ENCODE assay signal across 8 cellular contexts in the genomic region with DNA sequence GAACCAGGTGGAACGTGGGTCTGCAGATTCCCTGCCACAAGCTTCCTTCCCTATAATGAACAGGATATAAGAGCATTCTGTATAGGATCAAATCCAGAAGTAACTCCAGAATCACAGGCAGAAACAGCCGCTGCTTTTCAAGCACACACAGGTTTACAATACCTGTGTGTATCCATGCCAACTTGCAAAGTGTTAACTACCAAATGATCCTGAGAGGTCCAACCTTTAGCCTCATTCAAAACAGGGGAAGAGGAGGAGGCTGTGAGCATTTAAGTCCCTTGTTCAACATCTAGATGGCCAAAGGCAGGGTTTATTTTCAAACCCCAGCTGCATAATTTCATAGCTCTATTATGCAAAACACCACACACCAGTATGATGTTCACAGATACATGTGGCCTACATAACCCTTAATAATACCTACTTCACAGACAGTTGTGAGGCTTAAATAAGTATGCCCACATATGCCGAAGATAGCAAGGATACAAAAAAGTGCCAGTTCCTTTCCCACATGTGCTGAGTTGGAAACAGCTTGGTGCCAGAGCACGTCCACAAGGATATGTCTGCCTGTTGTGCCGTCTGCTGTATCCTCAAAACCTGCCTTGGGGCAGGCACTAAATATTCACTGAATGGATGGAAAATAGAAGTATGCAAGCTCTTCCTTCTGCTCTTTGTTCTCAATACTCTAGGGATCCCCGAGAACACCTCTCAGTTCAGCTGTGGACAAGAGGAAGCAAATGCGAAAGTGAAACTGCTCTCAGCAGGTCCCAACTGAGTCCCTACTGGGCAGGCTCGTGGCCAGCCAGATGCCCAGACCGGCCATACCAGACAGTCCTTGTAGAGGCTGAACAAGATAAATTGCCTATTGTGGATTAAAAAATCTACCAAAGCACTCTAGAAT.
A peak's percentile ranks its signal among the peaks of the same experiment; 100 is the strongest.
DNase-seq lines count a peak whose midpoint lies in the region; ATAC-seq and TF ChIP-seq lines count a peak whose summit lies in the region.

No MANE protein-coding gene starts in this region.

- CTCF ChIA-PET in activated naive CD4-positive, alpha-beta T cell treated with anti-CD3 and anti-CD28 coated beads for 36 hours (lab: Charles Lee), result no interaction called here
- CTCF ChIA-PET in MCF 10A (lab: Yijun Ruan, JAX), result interaction anchor here (0.5 to 1.4 kb wide), 6 partner anchors 11 to 1152 kb away, joined by 3 to 4 read pairs (median 3); no protein-coding TSS in a partner anchor

- H3K36me3 Mint-ChIP-seq in activated naive CD4-positive, alpha-beta T cell treated with anti-CD3 and anti-CD28 coated beads for 36 hours (ENCODE audit: low read depth), result no peaks in the 10 kb centered on the region
- H3K36me3 Mint-ChIP-seq in MCF 10A (ENCODE audit: insufficient read depth, unreplicated experiment), result no peaks in the 10 kb centered on the region

- H3K4me3 Mint-ChIP-seq in activated naive CD4-positive, alpha-beta T cell treated with anti-CD3 and anti-CD28 coated beads for 36 hours, result peak overlapping the region; percentile 36
- peak overlapping the region; percentile 95 for H3K4me3 Mint-ChIP-seq in MCF 10A (ENCODE audit: unreplicated experiment)

- no peaks in the 10 kb centered on the region for H3K36me3 ChIP-seq in skeletal muscle tissue (ENCODE audit: control insufficient read depth in 3 of 3, insufficient read depth in 3 of 3, low read length in 3 of 3)

- peaks cover 3% of the 10 kb centered on the region for H3K27me3 Mint-ChIP-seq in activated naive CD4-positive, alpha-beta T cell treated with anti-CD3 and anti-CD28 coated beads for 36 hours (ENCODE audit: low read depth)
- no peaks in the 10 kb centered on the region for H3K27me3 Mint-ChIP-seq in MCF 10A (ENCODE audit: insufficient read depth, unreplicated experiment)

- H3K4me1 Mint-ChIP-seq in activated naive CD4-positive, alpha-beta T cell treated with anti-CD3 and anti-CD28 coated beads for 36 hours (ENCODE audit: low read depth), result peaks cover 12% of the 10 kb centered on the region
- H3K4me1 Mint-ChIP-seq in MCF 10A (ENCODE audit: insufficient read depth, unreplicated experiment), result peaks cover 28% of the 10 kb centered on the region

- POLR2A ChIA-PET in MCF 10A (lab: Yijun Ruan, JAX), result interaction anchor here (0.7 to 2.4 kb wide), 3 partner anchors 68 to 127 kb away, joined by 3 to 11 read pairs (median 7); no protein-coding TSS in a partner anchor

- H3K9ac ChIP-seq in skeletal muscle tissue (ENCODE audit: low read depth in 1 of 3, low read length in 3 of 3), result peak overlapping the region; percentile 57 to 81 (median 75)

- peak overlapping the region; percentile 65 for H3K27ac ChIP-seq in skeletal muscle tissue (ENCODE audit: low read depth, low read length)

- H3K9me3 ChIP-seq in skeletal muscle tissue (ENCODE audit: control insufficient read depth in 3 of 3, low read length in 3 of 3), result no peaks in the 10 kb centered on the region

- peak overlapping the region; percentile 78 to 88 (median 87) for H3K4me3 ChIP-seq in skeletal muscle tissue (ENCODE audit: low read length in 3 of 3)

- no peaks in the 10 kb centered on the region for H3K9me3 Mint-ChIP-seq in activated naive CD4-positive, alpha-beta T cell treated with anti-CD3 and anti-CD28 coated beads for 36 hours
- H3K9me3 Mint-ChIP-seq in MCF 10A (ENCODE audit: unreplicated experiment), result no peaks in the 10 kb centered on the region

- TF ChIP-seq CTCF in MCF 10A (IDR thresholded peaks at IDR 0.05; ENCODE audit: unreplicated experiment), result no peak

- intact Hi-C loops in activated naive CD4-positive, alpha-beta T cell treated with anti-CD3 and anti-CD28 coated beads for 36 hours (cut with micrococcal nuclease), result no loop called here
- intact Hi-C loops in MCF 10A (cut with micrococcal nuclease), result loop anchor here (5.0 kb wide), 1 partner anchor 69 kb away; the partner anchor contains the start of gene LARGE1

- ATAC-seq in HG02763 (IDR thresholded peaks at IDR 0.05; ENCODE audit: unreplicated experiment), result peak; percentile 89

- H3K27ac Mint-ChIP-seq in activated naive CD4-positive, alpha-beta T cell treated with anti-CD3 and anti-CD28 coated beads for 36 hours, result no peak overlapping the region
- peak overlapping the region; percentile 98 for H3K27ac Mint-ChIP-seq in MCF 10A (ENCODE audit: low read depth, unreplicated experiment)

- peak; percentile 4 for DNase-seq in activated naive CD4-positive, alpha-beta T cell treated with anti-CD3 and anti-CD28 coated beads for 36 hours
- DNase-seq in activated naive CD4-positive, alpha-beta T cell treated with Interleukin-2 at 50 U/mL for 16 hours, result no peak
- peak; percentile 47 for DNase-seq in NCI-H2227 treated with DMSO at 0.1 percent for 48 hours (lab: John Stamatoyannopoulos, UW)
- DNase-seq in MCF 10A (ENCODE audit: unreplicated experiment), result peak; percentile 56
- DNase-seq in iPS-NIHi7 (ENCODE audit: extremely low spot score), result peak; percentile 41
- DNase-seq in ecto neural progenitor cell (ENCODE audit: low spot score), result no peak

- H3K27me3 ChIP-seq in skeletal muscle tissue (ENCODE audit: control insufficient read depth in 3 of 3, insufficient read depth in 3 of 3, low read length in 3 of 3), result no peaks in the 10 kb centered on the region

- H3K4me1 ChIP-seq in skeletal muscle tissue (ENCODE audit: control insufficient read depth in 3 of 3, insufficient read depth in 3 of 3, low read length in 3 of 3), result peaks cover 13 to 28% (median 15%) of the 10 kb centered on the region in 3 donors

- BruUV-seq in MCF 10A (replicated peaks; lab: Mats Ljungman, UMichigan), result no TSS peak

Comparison
In these comparisons a context has a peak if more than half of its experiments do, and no peak if none do; other contexts are left out.
1. DNase-seq: peak in activated naive CD4-positive, alpha-beta T cell treated with anti-CD3 and anti-CD28 coated beads for 36 hours (single experiment), NCI-H2227 treated with DMSO at 0.1 percent for 48 hours (single experiment), MCF 10A (single experiment) and iPS-NIHi7 (single experiment); none in activated naive CD4-positive, alpha-beta T cell treated with Interleukin-2 at 50 U/mL for 16 hours (single experiment) and ecto neural progenitor cell (single experiment).